ENCODE assay signal across 1 cellular context in genomic region chr11:8922691-8923090, GRCh38.
TF ChIP-seq lines count a peak whose summit lies in the region.

No MANE protein-coding gene starts in this region.

TF ChIP-seq in HepG2, 621 proteins besides CTCF, POLR2A, EP300 and RAD21:
- TF ChIP-seq HNRNPL (IDR thresholded peaks at IDR 0.05; ENCODE audit: low read depth, low read length) (no peak), ZBTB44 (CRISPR knock-in tag; IDR thresholded peaks at IDR 0.05) (no peak)
